In genomic region chr14:24427537-24428508, GRCh38 we compare ENCODE assay signal across 16 cellular contexts. TPM values are rescaled to one million over a fixed set of nuclear protein-coding genes. Genes with fewer than 3 reads are reported as not detected.
DNase-seq lines count a peak whose midpoint lies in the region; ATAC-seq lines count a peak whose summit lies in the region.
"Had no signal": no experiment of that assay in that cellular context is flagged by ENCODE, and none has a peak within 500 bp of the region (broad histone marks: within the 10 kb centered on the region; RNA-seq: fewer than 3 reads in every experiment).

No MANE protein-coding gene starts in this region.

- 88% methylated on average over 18 of the region's 18 CpGs for WGBS in urinary bladder

- H3K4me1 ChIP-seq in mucosa of stomach (ENCODE audit: control insufficient read depth, insufficient read depth, low read length) (peaks cover 60% of the 10 kb centered on the region), urinary bladder (ENCODE audit: insufficient read depth) (no peaks in the 10 kb centered on the region)

- H3K36me3 ChIP-seq in mucosa of stomach (ENCODE audit: control insufficient read depth, insufficient read depth, low read length) (peaks cover 18% of the 10 kb centered on the region), urinary bladder (ENCODE audit: insufficient read depth) (no peaks in the 10 kb centered on the region)
- H3K36me3 ChIP-seq: prostate gland had no signal

- peak overlapping the region; percentile 75 for H3K27ac Mint-ChIP-seq in activated naive CD8-positive, alpha-beta T cell
- no peak overlapping the region for H3K27ac Mint-ChIP-seq in activated naive CD8-positive, alpha-beta T cell treated with anti-CD3 and anti-CD28 coated beads, Interleukin-2, amount 50 U/mL, for 24 hours
- peak overlapping the region; percentile 76 for H3K27ac Mint-ChIP-seq in activated naive CD8-positive, alpha-beta T cell treated with anti-CD3 and anti-CD28 coated beads, Interleukin-2, amount 10 ng/mL, durations not matched to agents 7 days and 5 days
- H3K27ac Mint-ChIP-seq: H9 had no signal

- no peak overlapping the region for H3K4me3 ChIP-seq in mucosa of stomach (ENCODE audit: low read length)
- H3K4me3 ChIP-seq in urinary bladder (ENCODE audit: low read depth, low read length), result no peak overlapping the region
- H3K4me3 ChIP-seq: coronary artery, prostate gland had no signal

- H3K27ac ChIP-seq in urinary bladder (ENCODE audit: low read depth), result peak overlapping the region; percentile 24

- peaks cover 42% of the 10 kb centered on the region for H3K4me1 Mint-ChIP-seq in activated naive CD8-positive, alpha-beta T cell (ENCODE audit: low read depth)
- peaks cover 39% of the 10 kb centered on the region for H3K4me1 Mint-ChIP-seq in activated naive CD8-positive, alpha-beta T cell treated with anti-CD3 and anti-CD28 coated beads, Interleukin-2, amount 50 U/mL, for 24 hours
- H3K4me1 Mint-ChIP-seq in activated naive CD8-positive, alpha-beta T cell treated with anti-CD3 and anti-CD28 coated beads, Interleukin-2, amount 10 ng/mL, durations not matched to agents 7 days and 5 days, result peaks cover 39% of the 10 kb centered on the region

- peak overlapping the region; percentile 48 for H3K9ac ChIP-seq in mucosa of stomach (ENCODE audit: low read length)
- H3K9ac ChIP-seq: SK-N-SH had no signal

- ATAC-seq in activated naive CD8-positive, alpha-beta T cell treated with anti-CD3 and anti-CD28 coated beads, Interleukin-2, amount 50 U/mL, for 24 hours, result no peak
- ATAC-seq in activated naive CD8-positive, alpha-beta T cell treated with anti-CD3 and anti-CD28 coated beads, Interleukin-2, amount 10 ng/mL, durations not matched to agents 7 days and 5 days (ENCODE audit: low read depth), result no peak
- ATAC-seq in HG03139 (IDR thresholded peaks at IDR 0.05; ENCODE audit: unreplicated experiment), result no peak
- no peak for ATAC-seq in HG02571 (IDR thresholded peaks at IDR 0.05; ENCODE audit: unreplicated experiment)

- H3K27me3 Mint-ChIP-seq in activated naive CD8-positive, alpha-beta T cell, result no peaks in the 10 kb centered on the region
- H3K27me3 Mint-ChIP-seq in activated naive CD8-positive, alpha-beta T cell treated with anti-CD3 and anti-CD28 coated beads, Interleukin-2, amount 50 U/mL, for 24 hours, result no peaks in the 10 kb centered on the region
- H3K27me3 Mint-ChIP-seq in activated naive CD8-positive, alpha-beta T cell treated with anti-CD3 and anti-CD28 coated beads, Interleukin-2, amount 10 ng/mL, durations not matched to agents 7 days and 5 days, result no peaks in the 10 kb centered on the region

- no peaks in the 10 kb centered on the region for H3K27me3 ChIP-seq in mucosa of stomach (ENCODE audit: control insufficient read depth, insufficient read depth, low read length)

- H3K9me3 ChIP-seq in mucosa of stomach (ENCODE audit: control insufficient read depth, low read length), result no peaks in the 10 kb centered on the region
- H3K9me3 ChIP-seq: prostate gland, SK-N-SH had no signal

- no peaks in the 10 kb centered on the region for H3K9me3 Mint-ChIP-seq in activated naive CD8-positive, alpha-beta T cell (ENCODE audit: low read depth)
- no peaks in the 10 kb centered on the region for H3K9me3 Mint-ChIP-seq in activated naive CD8-positive, alpha-beta T cell treated with anti-CD3 and anti-CD28 coated beads, Interleukin-2, amount 50 U/mL, for 24 hours
- no peaks in the 10 kb centered on the region for H3K9me3 Mint-ChIP-seq in activated naive CD8-positive, alpha-beta T cell treated with anti-CD3 and anti-CD28 coated beads, Interleukin-2, amount 10 ng/mL, durations not matched to agents 7 days and 5 days
- H3K9me3 Mint-ChIP-seq: H9 had no signal

- H3K36me3 Mint-ChIP-seq in activated naive CD8-positive, alpha-beta T cell, result no peaks in the 10 kb centered on the region
- peaks cover 4% of the 10 kb centered on the region for H3K36me3 Mint-ChIP-seq in activated naive CD8-positive, alpha-beta T cell treated with anti-CD3 and anti-CD28 coated beads, Interleukin-2, amount 50 U/mL, for 24 hours (ENCODE audit: low read depth)
- H3K36me3 Mint-ChIP-seq in activated naive CD8-positive, alpha-beta T cell treated with anti-CD3 and anti-CD28 coated beads, Interleukin-2, amount 10 ng/mL, durations not matched to agents 7 days and 5 days, result peaks cover 5% of the 10 kb centered on the region

- POLR2A ChIA-PET in activated naive CD8-positive, alpha-beta T cell treated with anti-CD3 and anti-CD28 coated beads, Interleukin-2, amount 10 ng/mL, durations not matched to agents 7 days and 5 days (lab: Charles Lee), result interaction anchor here (0.7 to 5.3 kb wide), 3 partner anchors 29 to 116 kb away, joined by 3 to 135 read pairs (median 30); partner anchors contain the start of genes ADCY4, LTB4R, LTB4R2 and NYNRIN

- DNase-seq in activated naive CD8-positive, alpha-beta T cell treated with anti-CD3 and anti-CD28 coated beads, Interleukin-2, amount 50 U/mL, for 24 hours, result no peak
- no peak for DNase-seq in activated naive CD8-positive, alpha-beta T cell treated with anti-CD3 and anti-CD28 coated beads, Interleukin-2, amount 10 ng/mL, durations not matched to agents 7 days and 5 days
- no peak for DNase-seq in GM19238 (ENCODE audit: insufficient read length, low spot score)
- DNase-seq: activated CD4-positive, alpha-beta T cell treated with anti-CD3 and anti-CD28 coated beads for 1 hour; NCI-H2107; NK-92 treated with Interleukin-12 subunit alpha and Interleukin-12 subunit beta, amount 100 ng/mL, for 24 hours; SK-N-SH; stimulated activated CD4-positive, alpha-beta T cell treated with anti-CD3 and anti-CD28 coated beads, Interleukin-1b, Interleukin-23, amount 100 ng/mL, for 48 hours had no signal

- peak overlapping the region; percentile 27 for H3K4me3 Mint-ChIP-seq in activated naive CD8-positive, alpha-beta T cell
- H3K4me3 Mint-ChIP-seq in activated naive CD8-positive, alpha-beta T cell treated with anti-CD3 and anti-CD28 coated beads, Interleukin-2, amount 50 U/mL, for 24 hours, result no peak overlapping the region
- H3K4me3 Mint-ChIP-seq in activated naive CD8-positive, alpha-beta T cell treated with anti-CD3 and anti-CD28 coated beads, Interleukin-2, amount 10 ng/mL, durations not matched to agents 7 days and 5 days, result no peak overlapping the region

RNA-seq across cellular contexts. Expression of gene CBLN3, which starts 1.6 kb away (rescaled TPM):
- 1 to 10 TPM; 3.2 to 3.8 TPM for total RNA-seq in activated naive CD8-positive, alpha-beta T cell treated with anti-CD3 and anti-CD28 coated beads, Interleukin-2, amount 10 ng/mL, durations not matched to agents 7 days and 5 days
- 1.8 TPM for total RNA-seq in urinary bladder
- 5.9 TPM for polyA plus RNA-seq in urinary bladder

RNA-seq across cellular contexts. Expression of gene KHNYN, which starts 1.9 kb away (rescaled TPM):
- total RNA-seq in activated naive CD8-positive, alpha-beta T cell treated with anti-CD3 and anti-CD28 coated beads, Interleukin-2, amount 10 ng/mL, durations not matched to agents 7 days and 5 days, result 100 to 1,000 TPM; 104 to 105 TPM
- total RNA-seq in urinary bladder, result 51.4 TPM
- 37.5 TPM for polyA plus RNA-seq in urinary bladder

RNA-seq across cellular contexts. Expression of gene SDR39U1, which starts 14.8 kb away (rescaled TPM):
- total RNA-seq in activated naive CD8-positive, alpha-beta T cell treated with anti-CD3 and anti-CD28 coated beads, Interleukin-2, amount 10 ng/mL, durations not matched to agents 7 days and 5 days, result 10 to 100 TPM; 75.7 to 79.5 TPM
- total RNA-seq in urinary bladder, result 12.3 TPM
- 70.9 TPM for polyA plus RNA-seq in urinary bladder

RNA-seq across cellular contexts. Expression of gene NYNRIN, which starts 29.0 kb away (rescaled TPM):
- total RNA-seq in activated naive CD8-positive, alpha-beta T cell treated with anti-CD3 and anti-CD28 coated beads, Interleukin-2, amount 10 ng/mL, durations not matched to agents 7 days and 5 days, result under 1 TPM; 0.34 to 0.42 TPM
- total RNA-seq in urinary bladder, result 35.4 TPM
- 13.5 TPM for polyA plus RNA-seq in urinary bladder

RNA-seq across cellular contexts. Expression of gene NFATC4, which starts 59.8 kb away (rescaled TPM):
- not detected for total RNA-seq in activated naive CD8-positive, alpha-beta T cell treated with anti-CD3 and anti-CD28 coated beads, Interleukin-2, amount 10 ng/mL, durations not matched to agents 7 days and 5 days
- 41.8 TPM for total RNA-seq in urinary bladder
- polyA plus RNA-seq in urinary bladder, result 136 TPM
